In the genomic region with DNA sequence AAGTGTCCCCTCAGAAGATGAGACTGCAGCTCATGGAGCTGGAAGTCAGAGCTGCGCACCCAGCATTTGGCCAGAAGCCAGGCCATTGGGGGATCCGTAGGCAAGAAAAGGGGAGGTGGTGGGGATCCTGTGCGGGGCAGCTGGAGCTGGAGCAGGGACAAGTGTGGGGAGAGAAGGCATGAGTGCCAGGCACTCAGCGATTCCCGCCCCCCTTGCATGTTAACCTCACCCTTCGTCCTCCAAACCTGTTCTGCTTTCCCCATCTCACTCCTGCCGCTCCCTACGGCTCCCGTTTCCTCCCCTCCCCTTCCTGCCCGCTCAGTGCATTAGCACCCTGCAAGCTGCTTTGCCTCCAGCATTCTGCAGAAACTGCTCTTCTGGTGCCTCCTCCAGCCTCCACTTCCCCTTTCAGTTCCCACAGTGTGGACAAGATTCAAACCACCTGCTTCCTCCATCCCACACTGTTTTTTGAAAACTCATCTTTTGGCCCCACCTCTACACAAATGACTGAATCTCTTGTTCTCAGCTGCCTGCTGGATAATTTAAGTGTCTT, we compare ENCODE assay signal across 1 cellular context.
TF ChIP-seq lines count a peak whose summit lies in the region.

No MANE protein-coding gene starts in this region.

TF ChIP-seq in SK-N-SH treated with all-trans-retinoic acid at 6 μM for 48 hours, 23 proteins besides CTCF, POLR2A, EP300 and RAD21 (continued from another document):
- TF ChIP-seq, protein P1, sequence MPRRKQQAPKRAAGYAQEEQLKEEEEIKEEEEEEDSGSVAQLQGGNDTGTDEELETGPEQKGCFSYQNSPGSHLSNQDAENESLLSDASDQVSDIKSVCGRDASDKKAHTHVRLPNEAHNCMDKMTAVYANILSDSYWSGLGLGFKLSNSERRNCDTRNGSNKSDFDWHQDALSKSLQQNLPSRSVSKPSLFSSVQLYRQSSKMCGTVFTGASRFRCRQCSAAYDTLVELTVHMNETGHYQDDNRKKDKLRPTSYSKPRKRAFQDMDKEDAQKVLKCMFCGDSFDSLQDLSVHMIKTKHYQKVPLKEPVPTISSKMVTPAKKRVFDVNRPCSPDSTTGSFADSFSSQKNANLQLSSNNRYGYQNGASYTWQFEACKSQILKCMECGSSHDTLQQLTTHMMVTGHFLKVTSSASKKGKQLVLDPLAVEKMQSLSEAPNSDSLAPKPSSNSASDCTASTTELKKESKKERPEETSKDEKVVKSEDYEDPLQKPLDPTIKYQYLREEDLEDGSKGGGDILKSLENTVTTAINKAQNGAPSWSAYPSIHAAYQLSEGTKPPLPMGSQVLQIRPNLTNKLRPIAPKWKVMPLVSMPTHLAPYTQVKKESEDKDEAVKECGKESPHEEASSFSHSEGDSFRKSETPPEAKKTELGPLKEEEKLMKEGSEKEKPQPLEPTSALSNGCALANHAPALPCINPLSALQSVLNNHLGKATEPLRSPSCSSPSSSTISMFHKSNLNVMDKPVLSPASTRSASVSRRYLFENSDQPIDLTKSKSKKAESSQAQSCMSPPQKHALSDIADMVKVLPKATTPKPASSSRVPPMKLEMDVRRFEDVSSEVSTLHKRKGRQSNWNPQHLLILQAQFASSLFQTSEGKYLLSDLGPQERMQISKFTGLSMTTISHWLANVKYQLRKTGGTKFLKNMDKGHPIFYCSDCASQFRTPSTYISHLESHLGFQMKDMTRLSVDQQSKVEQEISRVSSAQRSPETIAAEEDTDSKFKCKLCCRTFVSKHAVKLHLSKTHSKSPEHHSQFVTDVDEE (CRISPR knock-in tag; IDR thresholded peaks at IDR 0.05), result no peak
- TF ChIP-seq TCF4 (CRISPR knock-in tag; IDR thresholded peaks at IDR 0.05; ENCODE audit: borderline replicate concordance) (no peak), BACH2 (CRISPR knock-in tag; IDR thresholded peaks at IDR 0.05; ENCODE audit: borderline replicate concordance) (no peak)
